Comparison of ENCODE assay signal across 10 cellular contexts in the genomic region with DNA sequence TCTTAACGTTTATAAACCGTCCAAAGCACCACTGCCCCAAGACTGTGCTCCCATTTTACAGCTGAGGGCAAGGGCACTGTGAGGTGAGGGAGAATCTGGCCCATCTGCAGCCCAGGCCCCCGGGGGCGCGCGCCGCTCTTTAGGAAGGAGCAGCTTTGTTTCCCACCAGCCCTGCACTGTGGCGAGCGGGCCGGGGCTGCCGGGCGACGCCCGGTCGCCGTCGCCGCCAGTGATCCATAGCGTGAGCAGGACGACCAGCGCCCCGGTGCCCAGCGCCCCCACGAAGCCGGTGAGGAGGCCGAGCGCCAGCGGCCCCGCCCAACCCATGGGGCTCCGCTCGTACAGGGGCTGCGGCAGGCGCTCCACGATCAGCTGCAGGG. TPM values are rescaled to one million over a fixed set of nuclear protein-coding genes. Genes with fewer than 3 reads are reported as not detected.
DNase-seq lines count a peak whose midpoint lies in the region; ATAC-seq, FAIRE-seq and TF ChIP-seq lines count a peak whose summit lies in the region.
"Had no signal": no experiment of that assay in that cellular context is flagged by ENCODE, and none has a peak within 500 bp of the region (broad histone marks: within the 10 kb centered on the region; RNA-seq: fewer than 3 reads in every experiment).

No MANE protein-coding gene starts in this region.

- FAIRE-seq in pancreas (lab: Jason Lieb, UNC): no peak
- FAIRE-seq: frontal cortex had no signal

- intact Hi-C loops in Panc1 (cut with micrococcal nuclease; ENCODE audit: unreplicated experiment) (no loop called here), pancreas (cut with DNase I) (no loop called here), posterior vena cava (cut with DNase I) (no loop called here), PC-9 (cut with micrococcal nuclease; ENCODE audit: unreplicated experiment) (no loop called here)

- H3K79me2 ChIP-seq in PC-9 (ENCODE audit: low read depth): no peaks in the 10 kb centered on the region

- H3K4me2 ChIP-seq in PC-9: no peak overlapping the region

- H2AFZ ChIP-seq in PC-9: no peak overlapping the region

- no peaks in the 10 kb centered on the region for H4K20me1 ChIP-seq in PC-9 (ENCODE audit: insufficient read depth)

- no peaks in the 10 kb centered on the region; the same call in none of the 2 replicates for H3K4me1 ChIP-seq in Panc1 (ENCODE audit: control insufficient read depth, insufficient read depth, low read length)
- no peaks in the 10 kb centered on the region for H3K4me1 ChIP-seq in pancreas
- no peaks in the 10 kb centered on the region for H3K4me1 ChIP-seq in PC-9 (replicated peaks; ENCODE audit: insufficient read depth)

- no peaks in the 10 kb centered on the region for H3K9me2 ChIP-seq in PC-9 (ENCODE audit: insufficient read depth)

- POLR2A ChIA-PET in BJ (lab: Charles Lee) (no interaction called here), Panc1 (lab: Charles Lee) (interaction anchor here (0.7 kb wide), 1 partner anchor 87 kb away, joined by 8 read pairs; no protein-coding TSS in a partner anchor), PC-9 (lab: Charles Lee; ENCODE audit: unreplicated experiment) (no interaction called here)

- H3K27me3 ChIP-seq in BJ (ENCODE audit: control insufficient read depth, insufficient read depth, low read length) (no peaks in the 10 kb centered on the region), Panc1 (ENCODE audit: control insufficient read depth, insufficient read depth, low read length) (no peaks in the 10 kb centered on the region), pancreas (no peaks in the 10 kb centered on the region), PC-9 (ENCODE audit: insufficient read depth, low read depth) (peaks cover 36% of the 10 kb centered on the region)

- H3K9me3 ChIP-seq in Panc1 (ENCODE audit: control insufficient read depth, insufficient read depth, low read depth, low read length): no peaks in the 10 kb centered on the region
- no peaks in the 10 kb centered on the region for H3K9me3 ChIP-seq in pancreas
- H3K9me3 ChIP-seq in PC-9 (ENCODE audit: insufficient read depth, low read depth): no peaks in the 10 kb centered on the region

- no TSS peak for BruUV-seq in Panc1 (replicated peaks; lab: Mats Ljungman, UMichigan)
- no TSS peak for BruUV-seq in PC-9 (replicated peaks; lab: Mats Ljungman, UMichigan)

- H3F3A ChIP-seq in PC-9 (ENCODE audit: insufficient read depth, low read depth): no peaks in the 10 kb centered on the region

- peak overlapping the region; percentile 19; the same call in 1 of the 2 replicates for H3K27ac ChIP-seq in Panc1 (ENCODE audit: low read length)
- H3K27ac ChIP-seq in pancreas: peak overlapping the region in 1 of 4 donors; percentile 62
- H3K27ac ChIP-seq in PC-9: no peak overlapping the region

- H3K36me3 ChIP-seq in BJ (ENCODE audit: control insufficient read depth, insufficient read depth, low read length) (no peaks in the 10 kb centered on the region; the same call in none of the 2 replicates), Panc1 (ENCODE audit: control insufficient read depth, insufficient read depth, low read length) (no peaks in the 10 kb centered on the region), pancreas (no peaks in the 10 kb centered on the region), PC-9 (ENCODE audit: low read depth) (no peaks in the 10 kb centered on the region)

- CTCF ChIA-PET in BJ (lab: Yijun Ruan, JAX) (interaction anchor here (0.7 to 7.6 kb wide), 14 partner anchors 10 to 392 kb away, joined by 3 to 39 read pairs (median 4); no protein-coding TSS in a partner anchor), Panc1 (lab: Charles Lee) (interaction anchor here (0.6 kb wide), 3 partner anchors 58 to 396 kb away, joined by 3 to 4 read pairs (median 3); no protein-coding TSS in a partner anchor), PC-9 (lab: Charles Lee) (interaction anchor here (0.7 kb wide), 1 partner anchor 1746 kb away, joined by 5 read pairs; no protein-coding TSS in a partner anchor)

- WGBS in pancreas, 2 donors: 17 to 19% methylated on average over 34 of the region's 34 CpGs

- H3K4me3 ChIP-seq in BJ (ENCODE audit: low read depth, low read length) (peak overlapping the region; percentile 46), Panc1 (ENCODE audit: low read depth in 2 of 2, low read length in 2 of 2) (peak overlapping the region; percentile 37 to 46), fibroblast of villous mesenchyme (ENCODE audit: low read depth, low read length) (peak overlapping the region; percentile 27), pancreas (peak overlapping the region in 3 of 4 donors; percentile 52 to 69 (median 66)), PC-9 (no peak overlapping the region)

- DNase-seq in BJ (ENCODE audit: low read depth) (no peak), Panc1 (ENCODE audit: low read depth, low spot score) (no peak), fibroblast of villous mesenchyme (ENCODE audit: low read depth) (no peak), pancreas (no peak), posterior vena cava (ENCODE audit: low spot score) (no peak), PC-9 (no peak), cerebellar nuclear complex (lab: John Stamatoyannopoulos, UW) (no peak)
- DNase-seq: NCI-H187 treated with DMSO at 0.1 percent for 48 hours had no signal

- in situ Hi-C loops in Panc1 (cut with HindIII; ENCODE audit: low pct_unique_long_range_greater_than_20kb, low sequenced_read_pairs): no loop called here

- ATAC-seq in Panc1 (peak; percentile 70), pancreas (no peak), GM18858 (IDR thresholded peaks at IDR 0.05; ENCODE audit: unreplicated experiment) (no peak)

- TF ChIP-seq CTCF in BJ (IDR thresholded peaks at IDR 0.05; ENCODE audit: insufficient read depth, low read depth, low read length) (no peak), Panc1 (IDR thresholded peaks at IDR 0.05) (no peak), fibroblast of villous mesenchyme (IDR thresholded peaks at IDR 0.05; ENCODE audit: insufficient read depth, low read depth, low read length) (no peak), pancreas (IDR thresholded peaks at IDR 0.05) (no peak), PC-9 (conservative IDR thresholded peaks at IDR 0.05) (no peak)

RNA-seq across cellular contexts. Expression of a gene that starts 34.6 kb away (rescaled TPM):
- 0.01 TPM in 1 of 2 replicates, not detected in the other for polyA plus RNA-seq in BJ (2011; rRNA removed)
- 0.05 TPM in 2 replicates for polyA minus RNA-seq in BJ (2011; rRNA and poly(A)+ RNA removed)
- total RNA-seq in Panc1 (2021; ENCODE audit: unreplicated experiment): 0.23 TPM
- polyA plus RNA-seq in Panc1 (2012; ENCODE audit: insufficient read length): 0.11 TPM
- under 0.01 and 0.32 TPM in 2 replicates for total RNA-seq in fibroblast of villous mesenchyme
- under 1 TPM; 0.09 to 0.47 (median 0.14) TPM for total RNA-seq in pancreas
- under 1 TPM; 0.15 to 0.21 TPM for polyA plus RNA-seq in pancreas
- 1 to 10 TPM in 1 of 2 donors, under 1 TPM in 1; 0.60 to 1.0 TPM for total RNA-seq in posterior vena cava
- not detected in 2 replicates for total RNA-seq in PC-9 (2021)
